In the genomic region with DNA sequence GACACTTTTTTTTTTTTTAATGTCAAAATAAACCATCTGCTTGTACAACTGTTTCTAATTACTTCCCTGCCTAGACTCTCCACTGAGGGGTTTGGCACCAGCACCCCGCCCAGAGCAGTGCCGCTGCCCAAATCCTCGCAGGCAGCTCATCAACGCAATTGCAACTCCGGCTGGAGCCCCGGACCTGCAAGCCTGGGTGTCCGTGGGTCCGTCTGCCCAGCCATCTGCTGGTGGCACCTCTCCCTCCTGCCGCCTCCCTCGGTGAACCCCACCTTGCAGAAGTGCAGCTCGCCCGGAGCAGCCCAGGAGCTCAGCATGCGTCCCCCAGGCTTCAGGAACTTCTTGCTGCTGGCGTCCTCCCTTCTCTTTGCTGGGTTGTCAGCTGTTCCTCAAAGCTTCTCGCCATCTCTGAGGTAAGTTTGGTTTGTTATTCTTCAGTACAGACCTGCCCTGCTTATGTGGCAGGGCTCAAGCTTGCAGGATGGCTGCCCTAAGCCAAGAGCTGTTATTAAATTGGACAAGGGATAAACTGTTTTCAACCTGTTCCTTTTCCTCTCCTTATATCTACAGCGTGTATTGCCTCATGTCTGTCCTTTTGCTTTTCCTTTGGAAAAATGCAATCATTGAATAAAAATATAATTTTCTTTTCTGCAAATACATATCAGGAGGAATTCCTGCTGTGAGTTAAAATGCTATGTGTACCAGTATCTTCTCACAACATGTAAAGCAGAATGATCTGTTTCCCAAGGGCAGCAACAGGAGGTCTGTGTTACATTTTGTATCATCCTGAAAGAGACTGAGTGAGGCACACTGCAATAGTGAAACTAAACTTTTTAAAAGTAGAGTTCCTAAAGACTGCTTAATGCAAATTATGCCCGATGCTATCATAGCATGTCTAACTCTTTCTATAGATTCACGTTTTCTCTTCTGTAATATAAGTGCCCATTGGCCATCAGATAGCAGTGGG, we compare ENCODE assay signal across 9 cellular contexts. TPM values are rescaled to one million over a fixed set of nuclear protein-coding genes. Genes with fewer than 3 reads are reported as not detected.
A peak's percentile ranks its signal among the peaks of the same experiment; 100 is the strongest.
DNase-seq lines count a peak whose midpoint lies in the region; ATAC-seq and TF ChIP-seq lines count a peak whose summit lies in the region.
"Had no signal": no experiment of that assay in that cellular context is flagged by ENCODE, and none has a peak within 500 bp of the region (broad histone marks: within the 10 kb centered on the region; RNA-seq: fewer than 3 reads in every experiment).

A gene with protein sequence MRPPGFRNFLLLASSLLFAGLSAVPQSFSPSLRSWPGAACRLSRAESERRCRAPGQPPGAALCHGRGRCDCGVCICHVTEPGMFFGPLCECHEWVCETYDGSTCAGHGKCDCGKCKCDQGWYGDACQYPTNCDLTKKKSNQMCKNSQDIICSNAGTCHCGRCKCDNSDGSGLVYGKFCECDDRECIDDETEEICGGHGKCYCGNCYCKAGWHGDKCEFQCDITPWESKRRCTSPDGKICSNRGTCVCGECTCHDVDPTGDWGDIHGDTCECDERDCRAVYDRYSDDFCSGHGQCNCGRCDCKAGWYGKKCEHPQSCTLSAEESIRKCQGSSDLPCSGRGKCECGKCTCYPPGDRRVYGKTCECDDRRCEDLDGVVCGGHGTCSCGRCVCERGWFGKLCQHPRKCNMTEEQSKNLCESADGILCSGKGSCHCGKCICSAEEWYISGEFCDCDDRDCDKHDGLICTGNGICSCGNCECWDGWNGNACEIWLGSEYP (plus strand): TSS at position 157 of the 967 bp plus-strand sequence. CDS start 159 bp downstream, at position 316.

- H3K36me3 ChIP-seq in PC-9 (ENCODE audit: low read depth) (peaks cover 7% of the 10 kb centered on the region; the same call in 1 of the 2 replicates), gastroesophageal sphincter (no peaks in the 10 kb centered on the region), suprapubic skin (no peaks in the 10 kb centered on the region)

- H3K27me3 ChIP-seq in PC-9 (ENCODE audit: insufficient read depth, low read depth) (no peaks in the 10 kb centered on the region), gastroesophageal sphincter (peaks cover 16% of the 10 kb centered on the region), suprapubic skin (peaks cover 3% of the 10 kb centered on the region)

- CTCF ChIA-PET in PC-9 (lab: Charles Lee): no interaction called here

- peak within 1 kb of the TSS; percentile 86 for H3K4me2 ChIP-seq in PC-9

- DNase-seq in HCEC 1CT (peak; percentile 25), PC-9 (peak; percentile 23 to 56), suprapubic skin (ENCODE audit: low spot score in 2 of 2) (peak; percentile 68 to 85), NCI-H1694 (lab: John Stamatoyannopoulos, UW) (no peak), germinal center (ENCODE audit: low spot score) (no peak)
- no peak for DNase-seq in activated CD4-positive, alpha-beta T cell treated with anti-CD3 and anti-CD28 coated beads for 48 hours

- peak within 1 kb of the TSS; percentile 86 for H3K4me3 ChIP-seq in PC-9
- peak within 1 kb of the TSS; percentile 11 to 49 for H3K4me3 ChIP-seq in gastroesophageal sphincter
- peak within 1 kb of the TSS; percentile 58 for H3K4me3 ChIP-seq in suprapubic skin

- H3K9me2 ChIP-seq in PC-9 (ENCODE audit: insufficient read depth): no peaks in the 10 kb centered on the region

- TF ChIP-seq POLR2A in gastroesophageal sphincter (IDR thresholded peaks at IDR 0.05) (no peak), suprapubic skin (IDR thresholded peaks at IDR 0.05) (no peak)

- H3K27ac ChIP-seq in PC-9 (peak within 1 kb of the TSS; percentile 98), gastroesophageal sphincter (peak within 1 kb of the TSS in 2 of 4 donors; percentile 8 to 51), suprapubic skin (peak within 1 kb of the TSS; percentile 60)

- H3K9me3 ChIP-seq in PC-9 (ENCODE audit: insufficient read depth, low read depth) (peaks cover 7% of the 10 kb centered on the region; the same call in 1 of the 2 replicates), gastroesophageal sphincter (no peaks in the 10 kb centered on the region), suprapubic skin (no peaks in the 10 kb centered on the region)

- peaks cover 81% of the 10 kb centered on the region for H3F3A ChIP-seq in PC-9 (ENCODE audit: insufficient read depth, low read depth)

- H3K79me2 ChIP-seq in PC-9 (ENCODE audit: low read depth): peaks cover 42% of the 10 kb centered on the region

- WGBS in gastroesophageal sphincter (ENCODE audit: low coverage in 1 of 2), 2 donors: 24 to 41% methylated on average over 8 to 15 of the region's 18 CpGs
- WGBS in suprapubic skin: 34% methylated on average over 18 of the region's 18 CpGs

- TF ChIP-seq CTCF in PC-9 (conservative IDR thresholded peaks at IDR 0.05) (no peak), gastroesophageal sphincter (IDR thresholded peaks at IDR 0.05) (no peak), suprapubic skin (IDR thresholded peaks at IDR 0.05) (no peak)

- TF ChIP-seq EP300 in gastroesophageal sphincter (IDR thresholded peaks at IDR 0.05) (no peak), suprapubic skin (IDR thresholded peaks at IDR 0.05) (no peak)

- intact Hi-C loops in PC-9 (cut with micrococcal nuclease; ENCODE audit: unreplicated experiment): loop anchor here (1.0 to 5.0 kb wide), 2 partner anchors 189 to 298 kb away; no protein-coding TSS in a partner anchor

- H4K20me1 ChIP-seq in PC-9 (ENCODE audit: insufficient read depth): no peaks in the 10 kb centered on the region

- BruUV-seq in PC-9 (replicated peaks; lab: Mats Ljungman, UMichigan): no TSS peak

- POLR2A ChIA-PET in PC-9 (lab: Charles Lee; ENCODE audit: unreplicated experiment): interaction anchor here (0.6 to 0.7 kb wide), 3 partner anchors 7 to 242 kb away, joined by 3 to 9 read pairs (median 6); no protein-coding TSS in a partner anchor

- peak; percentile 93 for ATAC-seq in GM18498 (IDR thresholded peaks at IDR 0.05; ENCODE audit: unreplicated experiment)
- ATAC-seq in gastroesophageal sphincter: no peak

- peak within 1 kb of the TSS; percentile 64 for H2AFZ ChIP-seq in PC-9

- peaks cover 78% of the 10 kb centered on the region for H3K4me1 ChIP-seq in PC-9 (replicated peaks; ENCODE audit: insufficient read depth)
- H3K4me1 ChIP-seq in gastroesophageal sphincter: peaks cover 0 to 13% (median 0%) of the 10 kb centered on the region in 3 donors
- H3K4me1 ChIP-seq in suprapubic skin: peaks cover 24% of the 10 kb centered on the region

RNA-seq across cellular contexts. Expression of the gene that starts here (rescaled TPM):
- total RNA-seq in PC-9 (2021) (52.5 and 62.8 TPM in 2 replicates), gastroesophageal sphincter (10 to 100 TPM in 2 of 4 donors, 1 to 10 TPM in 2; 8.6 to 28.0 (median 12.8) TPM), suprapubic skin (10 to 100 TPM in 1 of 4 donors, 1 to 10 TPM in 3; 7.7 to 10.4 (median 9.2) TPM)
- total RNA-seq: neural crest cell had no signal

Comparison
In these comparisons a context has a peak if more than half of its experiments do, and no peak if none do; other contexts are left out.
1. DNase-seq: peak in HCEC 1CT (single experiment), PC-9 (2 of 2) and suprapubic skin (2 of 2); none in NCI-H1694 (single experiment), germinal center (single experiment) and activated CD4-positive, alpha-beta T cell treated with anti-CD3 and anti-CD28 coated beads for 48 hours (single experiment).
2. H3K4me3 ChIP-seq: peak in every context shown above with its lines; median percentile 86 in PC-9; 58 in suprapubic skin; 30 in gastroesophageal sphincter.